Comparison of ENCODE assay signal across 8 cellular contexts in the genomic region with DNA sequence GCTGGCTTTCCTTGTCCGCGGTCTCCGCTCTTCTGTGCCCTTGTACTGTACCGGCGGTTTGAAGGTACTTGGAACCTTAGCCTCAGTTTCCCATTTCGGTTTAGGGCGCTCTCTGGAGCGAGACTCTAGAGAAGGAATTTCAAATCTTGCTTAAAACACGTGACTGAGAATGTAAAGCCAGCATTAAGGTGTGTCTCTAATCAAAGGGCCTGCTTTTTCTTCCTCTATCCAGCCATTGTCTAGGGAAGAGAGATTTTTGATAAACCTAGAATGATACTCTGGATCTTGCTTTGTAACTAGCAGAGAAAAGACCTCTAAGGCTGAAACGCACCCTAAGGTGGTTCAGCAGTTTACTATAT. TPM values are rescaled to one million over a fixed set of nuclear protein-coding genes. Genes with fewer than 3 reads are reported as not detected.
DNase-seq lines count a peak whose midpoint lies in the region; ATAC-seq and TF ChIP-seq lines count a peak whose summit lies in the region.

No MANE protein-coding gene starts in this region.

- H3K27ac Mint-ChIP-seq in activated naive CD4-positive, alpha-beta T cell treated with anti-CD3 and anti-CD28 coated beads, Interleukin-2, amount 50 U/mL, for 24 hours: peak overlapping the region; percentile 95
- H3K27ac Mint-ChIP-seq in memory B cell: peak overlapping the region; percentile 90

- peak overlapping the region; percentile 95 for H3K4me3 Mint-ChIP-seq in activated naive CD4-positive, alpha-beta T cell treated with anti-CD3 and anti-CD28 coated beads, Interleukin-2, amount 50 U/mL, for 24 hours
- peak overlapping the region; percentile 93 for H3K4me3 Mint-ChIP-seq in memory B cell

- H3K27me3 ChIP-seq in breast epithelium: no peaks in the 10 kb centered on the region
- H3K27me3 ChIP-seq in vagina: no peaks in the 10 kb centered on the region

- H3K4me1 ChIP-seq in breast epithelium: peaks cover 7 to 22% of the 10 kb centered on the region in 2 donors
- peaks cover 40% of the 10 kb centered on the region for H3K4me1 ChIP-seq in vagina

- no peaks in the 10 kb centered on the region for H3K36me3 Mint-ChIP-seq in activated naive CD4-positive, alpha-beta T cell treated with anti-CD3 and anti-CD28 coated beads, Interleukin-2, amount 50 U/mL, for 24 hours
- H3K36me3 Mint-ChIP-seq in memory B cell: peaks cover 4% of the 10 kb centered on the region

- DNase-seq in activated naive CD4-positive, alpha-beta T cell (lab: John Stamatoyannopoulos, UW): no peak
- DNase-seq in breast epithelium (ENCODE audit: low spot score in 2 of 2) (no peak), memory B cell (ENCODE audit: low spot score in 2 of 2) (no peak), vagina (ENCODE audit: extremely low spot score in 2 of 2) (no peak), NCI-H510A (lab: John Stamatoyannopoulos, UW) (no peak), anterior cingulate cortex (lab: John Stamatoyannopoulos, UW) (no peak)

- peaks cover 41% of the 10 kb centered on the region for H3K4me1 Mint-ChIP-seq in activated naive CD4-positive, alpha-beta T cell treated with anti-CD3 and anti-CD28 coated beads, Interleukin-2, amount 50 U/mL, for 24 hours
- H3K4me1 Mint-ChIP-seq in memory B cell: peaks cover 10% of the 10 kb centered on the region

- H3K9me3 Mint-ChIP-seq in activated naive CD4-positive, alpha-beta T cell treated with anti-CD3 and anti-CD28 coated beads, Interleukin-2, amount 50 U/mL, for 24 hours: no peaks in the 10 kb centered on the region
- no peaks in the 10 kb centered on the region for H3K9me3 Mint-ChIP-seq in memory B cell

- TF ChIP-seq POLR2A in breast epithelium (IDR thresholded peaks at IDR 0.05) (no peak), vagina (IDR thresholded peaks at IDR 0.05) (no peak)

- H3K27me3 Mint-ChIP-seq in activated naive CD4-positive, alpha-beta T cell treated with anti-CD3 and anti-CD28 coated beads, Interleukin-2, amount 50 U/mL, for 24 hours: no peaks in the 10 kb centered on the region
- H3K27me3 Mint-ChIP-seq in memory B cell: no peaks in the 10 kb centered on the region

- H3K9me3 ChIP-seq in breast epithelium: no peaks in the 10 kb centered on the region
- H3K9me3 ChIP-seq in vagina: no peaks in the 10 kb centered on the region

- no peak for ATAC-seq in memory B cell (ENCODE audit: low read depth)
- no peak for ATAC-seq in HG03354 (IDR thresholded peaks at IDR 0.05; ENCODE audit: poor library complexity, severe bottlenecking, unreplicated experiment)

- peak overlapping the region; percentile 89 to 94 for H3K27ac ChIP-seq in breast epithelium
- H3K27ac ChIP-seq in vagina: peak overlapping the region; percentile 79

- peak overlapping the region; percentile 92 to 99 (median 99) for H3K4me3 ChIP-seq in breast epithelium
- H3K4me3 ChIP-seq in vagina: peak overlapping the region; percentile 87 to 99

- no peaks in the 10 kb centered on the region for H3K36me3 ChIP-seq in breast epithelium
- no peaks in the 10 kb centered on the region for H3K36me3 ChIP-seq in vagina

- intact Hi-C loops in breast epithelium (cut with DNase I; ENCODE audit: low total_unique reads) (no loop called here), vagina (cut with DNase I) (no loop called here)

- TF ChIP-seq CTCF in breast epithelium (IDR thresholded peaks at IDR 0.05) (no peak), vagina (IDR thresholded peaks at IDR 0.05) (no peak)

RNA-seq across cellular contexts. Expression of a gene that starts 0.7 kb away (rescaled TPM):
- total RNA-seq in breast epithelium: 10 to 100 TPM; 22.5 to 26.9 (median 25.6) TPM
- total RNA-seq in vagina: 25.5 TPM

RNA-seq across cellular contexts. Expression of a gene that starts 11.4 kb away (rescaled TPM):
- total RNA-seq in breast epithelium: 10 to 100 TPM; 31.3 to 49.8 (median 41.9) TPM
- 47.1 TPM for total RNA-seq in vagina
